ENCODE assay signal across 8 cellular contexts in genomic region chr2:240513544-240514287, GRCh38. TPM values are rescaled to one million over a fixed set of nuclear protein-coding genes. Genes with fewer than 3 reads are reported as not detected.
DNase-seq lines count a peak whose midpoint lies in the region; ATAC-seq and TF ChIP-seq lines count a peak whose summit lies in the region.

No MANE protein-coding gene starts in this region.

- peaks cover 15% of the 10 kb centered on the region for H3K36me3 Mint-ChIP-seq in activated naive CD8-positive, alpha-beta T cell

- H4K20me1 ChIP-seq in SU-DHL-6 (ENCODE audit: low read depth, low read length): no peaks in the 10 kb centered on the region

- no peaks in the 10 kb centered on the region for H3K9me3 ChIP-seq in SU-DHL-6 (ENCODE audit: insufficient read depth, low read length)
- H3K9me3 ChIP-seq in heart left ventricle: no peaks in the 10 kb centered on the region

- H3K4me1 ChIP-seq in heart left ventricle: peaks cover 0 to 9% (median 1%) of the 10 kb centered on the region in 12 donors

- peak overlapping the region; percentile 3 for H3K4me3 Mint-ChIP-seq in activated naive CD8-positive, alpha-beta T cell

- H3K27me3 ChIP-seq in SU-DHL-6 (ENCODE audit: low read length) (no peaks in the 10 kb centered on the region), heart left ventricle (no peaks in the 10 kb centered on the region)

- peak; percentile 79 for TF ChIP-seq CTCF in SU-DHL-6 (IDR thresholded peaks at IDR 0.05; ENCODE audit: insufficient read depth, low read length, poor library complexity, severe bottlenecking)
- peak; percentile 76 to 87 (median 80) for TF ChIP-seq CTCF in heart left ventricle (IDR thresholded peaks at IDR 0.05)

- H3K4me2 ChIP-seq in SU-DHL-6 (ENCODE audit: low read depth, low read length, poor library complexity, severe bottlenecking): no peak overlapping the region

- H3K27me3 Mint-ChIP-seq in activated naive CD8-positive, alpha-beta T cell: no peaks in the 10 kb centered on the region

- H3F3A ChIP-seq in SU-DHL-6 (ENCODE audit: insufficient read depth): no peaks in the 10 kb centered on the region

- DNase-seq in CMK (ENCODE audit: low read depth) (peak; percentile 60), heart left ventricle (peak; percentile 74 to 90 (median 86)), renal cortical epithelial cell (ENCODE audit: low read depth) (peak; percentile 63), NCI-H345 (lab: John Stamatoyannopoulos, UW) (no peak)

- H3K4me1 Mint-ChIP-seq in activated naive CD8-positive, alpha-beta T cell (ENCODE audit: low read depth): peaks cover 10% of the 10 kb centered on the region

- TF ChIP-seq POLR2A in heart left ventricle (IDR thresholded peaks at IDR 0.05): no peak

- peak; percentile 97 for ATAC-seq in GM19463 (IDR thresholded peaks at IDR 0.05; ENCODE audit: unreplicated experiment)
- peak; percentile 85 for ATAC-seq in HG03558 (IDR thresholded peaks at IDR 0.05; ENCODE audit: extremely low read depth, unreplicated experiment)
- peak; percentile 65 to 96 (median 93) for ATAC-seq in heart left ventricle

- intact Hi-C loops in heart left ventricle (cut with DNase I): loop anchor here in 9 of 10 donors (5.0 to 10.0 kb wide), 4 partner anchors 189 to 329 kb away; no protein-coding TSS in a partner anchor

- no peaks in the 10 kb centered on the region for H3K9me3 Mint-ChIP-seq in activated naive CD8-positive, alpha-beta T cell (ENCODE audit: low read depth)

- H3K9ac ChIP-seq in SU-DHL-6 (ENCODE audit: low read length): no peak overlapping the region

- H3K36me3 ChIP-seq in SU-DHL-6 (ENCODE audit: low read length) (no peaks in the 10 kb centered on the region), heart left ventricle (peaks cover 0 to 29% (median 0%) of the 10 kb centered on the region in 9 donors)

- H3K9me2 ChIP-seq in SU-DHL-6 (replicated peaks; ENCODE audit: insufficient read depth, low read length): no peaks in the 10 kb centered on the region

- H3K79me2 ChIP-seq in SU-DHL-6 (ENCODE audit: insufficient read depth, low read length): no peaks in the 10 kb centered on the region

- H3K27ac ChIP-seq in SU-DHL-6 (ENCODE audit: low read depth, low read length) (peak overlapping the region; percentile 20; the same call in 1 of the 2 replicates), heart left ventricle (no peak overlapping the region)

- H3K4me3 ChIP-seq in SU-DHL-6 (ENCODE audit: insufficient read depth, low read length, poor library complexity, severe bottlenecking) (no peak overlapping the region), heart left ventricle (no peak overlapping the region)

- peak overlapping the region; percentile 35 for H3K27ac Mint-ChIP-seq in activated naive CD8-positive, alpha-beta T cell

- 32 to 42% (median 41%) methylated on average over 9 to 13 of the region's 13 CpGs for WGBS in heart left ventricle, 4 donors

- no peak overlapping the region for H2AFZ ChIP-seq in SU-DHL-6 (ENCODE audit: low read depth, low read length, severe bottlenecking)

RNA-seq across cellular contexts. Expression of gene ANKMY1, which starts 44.1 kb away (rescaled TPM):
- total RNA-seq in heart left ventricle (10 to 100 TPM in 1 of 9 donors, 1 to 10 TPM in 8; 3.1 to 11.7 (median 5.6) TPM), renal cortical epithelial cell (4.3 and 9.7 TPM in 2 replicates)
- polyA plus RNA-seq in heart left ventricle: 1 to 10 TPM; 2.4 to 4.9 TPM

RNA-seq across cellular contexts. Expression of gene DUSP28, which starts 46.4 kb away (rescaled TPM):
- 10 to 100 TPM in 7 of 9 donors, 1 to 10 TPM in 2; 6.7 to 23.9 (median 15.4) TPM for total RNA-seq in heart left ventricle
- 1 to 10 TPM; 3.6 to 9.3 TPM for polyA plus RNA-seq in heart left ventricle
- total RNA-seq in renal cortical epithelial cell: 3.1 and 4.0 TPM in 2 replicates

RNA-seq across cellular contexts. Expression of gene RNPEPL1, which starts 54.6 kb away (rescaled TPM):
- total RNA-seq in heart left ventricle (100 to 1,000 TPM in 2 of 9 donors, 10 to 100 TPM in 7; 67.5 to 149 (median 91.0) TPM), renal cortical epithelial cell (14.9 and 74.1 TPM in 2 replicates)
- polyA plus RNA-seq in heart left ventricle: 100 to 1,000 TPM in 1 of 2 donors, 10 to 100 TPM in 1; 75.9 to 206 TPM
